Comparison of ENCODE assay signal across 6 cellular contexts in the genomic region with DNA sequence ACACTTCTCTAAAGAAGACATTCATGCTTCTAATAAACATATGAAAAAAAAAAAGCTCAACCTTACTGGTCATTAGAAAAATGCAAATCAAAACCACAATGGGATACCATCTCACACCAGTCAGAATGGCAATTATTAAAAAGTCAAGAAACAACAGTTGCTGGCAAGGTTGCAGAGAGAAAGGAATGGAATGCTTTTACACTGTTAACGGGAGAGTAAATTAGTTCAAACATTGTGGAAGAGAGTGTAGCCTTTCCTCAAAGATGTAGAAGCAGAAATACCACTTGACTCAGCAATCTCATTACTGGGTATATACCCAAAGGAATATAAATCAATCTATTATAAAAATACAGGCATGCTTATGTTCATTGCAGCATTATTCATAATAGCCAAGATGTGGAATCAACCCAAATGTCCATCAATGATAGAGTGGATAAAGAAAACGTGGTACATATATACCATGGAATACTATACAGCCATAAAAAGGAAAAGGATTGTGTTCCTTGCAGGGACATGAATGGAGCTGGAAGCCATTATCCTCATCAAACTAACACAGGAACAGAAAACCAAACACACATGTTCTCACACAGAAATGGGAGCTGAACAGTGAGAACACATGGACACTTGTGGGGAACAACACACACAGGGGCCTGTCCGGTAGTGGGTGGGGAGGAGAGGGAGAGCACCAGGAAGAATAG. TPM values are rescaled to one million over a fixed set of nuclear protein-coding genes. Genes with fewer than 3 reads are reported as not detected.
"Had no signal": no experiment of that assay in that cellular context is flagged by ENCODE, and none has a peak within 500 bp of the region (broad histone marks: within the 10 kb centered on the region; RNA-seq: fewer than 3 reads in every experiment).

No MANE protein-coding gene starts in this region.

RNA-seq across cellular contexts. Expression of gene OR51B2, which starts 10.6 kb away (rescaled TPM):
- total RNA-seq: LHCN-M2, Peyer's patch, Right ventricle myocardium superior, SJSA1 had no signal
- polyA plus RNA-seq: SK-N-SH had no signal

RNA-seq across cellular contexts. Expression of gene OR51B4, which starts 11.7 kb away (rescaled TPM):
- total RNA-seq: LHCN-M2, Peyer's patch, Right ventricle myocardium superior, SJSA1 had no signal

RNA-seq across cellular contexts. Expression of gene OR51B5, which starts 29.8 kb away (rescaled TPM):
- total RNA-seq: LHCN-M2, Peyer's patch, Right ventricle myocardium superior had no signal

RNA-seq across cellular contexts. Expression of gene OR51B6, which starts 37.8 kb away (rescaled TPM):
- total RNA-seq: LHCN-M2, PC-3, Peyer's patch, Right ventricle myocardium superior, SJSA1 had no signal
- polyA plus RNA-seq: SK-N-SH had no signal

RNA-seq across cellular contexts. Expression of gene HBE1, which starts 43.7 kb away (rescaled TPM):
- total RNA-seq: LHCN-M2, Peyer's patch, Right ventricle myocardium superior, SJSA1 had no signal
